Comparison of ENCODE assay signal across 8 cellular contexts in genomic region chr19:10288662-10289166, GRCh38.
A peak's percentile ranks its signal among the peaks of the same experiment; 100 is the strongest.
DNase-seq lines count a peak whose midpoint lies in the region; ATAC-seq and TF ChIP-seq lines count a peak whose summit lies in the region.

No MANE protein-coding gene starts in this region.

- peak overlapping the region; percentile 55 for H3K4me3 ChIP-seq in GM06990 (replicated peaks; ENCODE audit: low read depth, low read length)

- peak; percentile 69 for DNase-seq in 8988T
- peak; percentile 76 for DNase-seq in GM06990 (ENCODE audit: extremely low read depth, insufficient read length)
- DNase-seq in NCI-H526 treated with DMSO at 0.1 percent for 48 hours (lab: John Stamatoyannopoulos, UW), result peak; percentile 14
- DNase-seq in activated naive CD4-positive, alpha-beta T cell treated with anti-CD3 and anti-CD28 coated beads, Interleukin-2, amount 50 U/mL, for 16 hours, result peak; percentile 47
- peak; percentile 83 for DNase-seq in iris pigment epithelial cell (ENCODE audit: low read depth)
- DNase-seq in stimulated activated naive CD4-positive, alpha-beta T cell treated with Interleukin-2 at 50 U/mL for 16 hours (lab: John Stamatoyannopoulos, UW), result peak; percentile 14

- TF ChIP-seq CTCF in GM06990 (IDR thresholded peaks at IDR 0.05; ENCODE audit: insufficient read depth, low read length, poor library complexity, severe bottlenecking), result peak; percentile 2

- ATAC-seq in HG02759 (IDR thresholded peaks at IDR 0.05; ENCODE audit: unreplicated experiment) (no peak), GM21381 (IDR thresholded peaks at IDR 0.05; ENCODE audit: unreplicated experiment) (no peak)

- peaks cover 17% of the 10 kb centered on the region for H3K36me3 ChIP-seq in GM06990 (ENCODE audit: control insufficient read depth, insufficient read depth, low read length)

- no peaks in the 10 kb centered on the region for H3K27me3 ChIP-seq in GM06990 (replicated peaks; ENCODE audit: control insufficient read depth, insufficient read depth, low read length)

Comparison
In these comparisons a context has a peak if more than half of its experiments do, and no peak if none do; other contexts are left out.
1. DNase-seq: peak in every context shown above with its lines; median percentile 83 in iris pigment epithelial cell; 76 in GM06990; 69 in 8988T; 47 in activated naive CD4-positive, alpha-beta T cell treated with anti-CD3 and anti-CD28 coated beads, Interleukin-2, amount 50 U/mL, for 16 hours; 14 in NCI-H526 treated with DMSO at 0.1 percent for 48 hours; 14 in stimulated activated naive CD4-positive, alpha-beta T cell treated with Interleukin-2 at 50 U/mL for 16 hours.